9 cellular contexts compared by ENCODE assay signal in genomic region chr6:90222724-90223198, GRCh38.
A peak's percentile ranks its signal among the peaks of the same experiment; 100 is the strongest.
DNase-seq lines count a peak whose midpoint lies in the region; ATAC-seq lines count a peak whose summit lies in the region.
"Had no signal": no experiment of that assay in that cellular context is flagged by ENCODE, and none has a peak within 500 bp of the region (broad histone marks: within the 10 kb centered on the region; RNA-seq: fewer than 3 reads in every experiment).

No MANE protein-coding gene starts in this region.

- H3K9me3 ChIP-seq in HAP-1, result no peaks in the 10 kb centered on the region
- H3K9me3 ChIP-seq in CD8-positive, alpha-beta memory T cell (ENCODE audit: low read length), result no peaks in the 10 kb centered on the region

- peak; percentile 90 for DNase-seq in HT1080 (ENCODE audit: low read depth)
- peak; percentile 32 to 38 for DNase-seq in activated CD4-positive, alpha-beta T cell treated with anti-CD3 and anti-CD28 coated beads for 24 hours (ENCODE audit: low read depth in 2 of 2)
- peak; percentile 94 for DNase-seq in epithelial cell of prostate (ENCODE audit: low read depth, low spot score)
- peak; percentile 60 for DNase-seq in stimulated activated CD8-positive, alpha-beta memory T cell treated with anti-CD3 and anti-CD28 coated beads, Interleukin-4, amount 100 ng/mL, for 48 hours
- no peak for DNase-seq in HAP-1 (ENCODE audit: low spot score in 2 of 2)
- no peak for DNase-seq in CD8-positive, alpha-beta memory T cell
- DNase-seq: NCI-H226, retina had no signal

- H3K4me1 ChIP-seq in HAP-1, result peaks cover 19% of the 10 kb centered on the region
- H3K4me1 ChIP-seq in CD8-positive, alpha-beta memory T cell (ENCODE audit: insufficient read depth, low read length), result peaks cover 63% of the 10 kb centered on the region

- H3K27me3 ChIP-seq in HAP-1 (ENCODE audit: low read depth), result no peaks in the 10 kb centered on the region
- H3K27me3 ChIP-seq in CD8-positive, alpha-beta memory T cell (ENCODE audit: insufficient read depth, low read length, poor library complexity, severe bottlenecking), result no peaks in the 10 kb centered on the region

- H3K27me3 Mint-ChIP-seq in CD8-positive, alpha-beta memory T cell, result no peaks in the 10 kb centered on the region

- peak overlapping the region in 1 of 8 donors; percentile 74 for H3K27ac Mint-ChIP-seq in CD8-positive, alpha-beta memory T cell

- peaks cover 11 to 16% (median 11%) of the 10 kb centered on the region in 3 donors for H3K36me3 Mint-ChIP-seq in CD8-positive, alpha-beta memory T cell

- POLR2A ChIA-PET in CD8-positive, alpha-beta memory T cell (lab: Charles Lee), result no interaction called here

- H3K9me3 Mint-ChIP-seq in CD8-positive, alpha-beta memory T cell, result peaks cover 0 to 13% (median 11%) of the 10 kb centered on the region in 5 donors

- H3K4me3 Mint-ChIP-seq in CD8-positive, alpha-beta memory T cell, result no peak overlapping the region

- CTCF ChIA-PET in CD8-positive, alpha-beta memory T cell (lab: Charles Lee), result interaction anchor here (1.1 kb wide), 1 partner anchor 73 kb away, joined by 3 read pairs; no protein-coding TSS in a partner anchor

- H3K4me1 Mint-ChIP-seq in CD8-positive, alpha-beta memory T cell, result peaks cover 7 to 32% (median 21%) of the 10 kb centered on the region in 3 donors

- no peak for ATAC-seq in HG03108 (IDR thresholded peaks at IDR 0.05; ENCODE audit: unreplicated experiment)

- peak overlapping the region; percentile 83 for H3K27ac ChIP-seq in epithelial cell of prostate
- H3K27ac ChIP-seq in CD8-positive, alpha-beta memory T cell (ENCODE audit: low read depth, low read length), result no peak overlapping the region

- no peak overlapping the region for H3K4me3 ChIP-seq in HAP-1
- H3K4me3 ChIP-seq in CD8-positive, alpha-beta memory T cell (ENCODE audit: low read length), result no peak overlapping the region

- in situ Hi-C loops in HAP-1 (cut with MboI; ENCODE audit: low sequenced_read_pairs), result no loop called here

- H3K36me3 ChIP-seq in HAP-1 (replicated peaks), result no peaks in the 10 kb centered on the region
- H3K36me3 ChIP-seq in CD8-positive, alpha-beta memory T cell (ENCODE audit: insufficient read depth, low read length), result no peaks in the 10 kb centered on the region

Comparison
In these comparisons a context has a peak if more than half of its experiments do, and no peak if none do; other contexts are left out.
1. DNase-seq: peak in HT1080 (single experiment), activated CD4-positive, alpha-beta T cell treated with anti-CD3 and anti-CD28 coated beads for 24 hours (2 of 2), epithelial cell of prostate (single experiment) and stimulated activated CD8-positive, alpha-beta memory T cell treated with anti-CD3 and anti-CD28 coated beads, Interleukin-4, amount 100 ng/mL, for 48 hours (single experiment); none in HAP-1 (0 of 2) and CD8-positive, alpha-beta memory T cell (0 of 5).